In the genomic region with DNA sequence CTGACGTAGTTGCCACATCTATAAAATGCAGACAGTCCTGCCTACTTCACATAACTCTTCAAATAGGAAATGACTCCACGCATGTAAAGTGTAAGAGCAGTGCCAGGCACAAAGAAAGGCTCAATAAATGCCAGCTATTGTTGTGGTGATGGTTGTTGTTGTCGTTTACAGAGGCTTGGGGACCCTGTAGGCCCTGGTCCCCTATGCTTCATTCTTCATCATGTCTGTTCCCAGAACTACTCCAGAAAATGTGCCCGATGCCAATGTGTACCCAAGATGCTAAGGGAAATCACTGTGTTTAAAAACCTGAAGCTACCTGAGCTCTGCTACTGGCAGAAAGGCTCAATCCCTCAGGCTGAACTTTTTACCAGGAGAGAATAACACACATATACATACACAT, we compare ENCODE assay signal across 37 cellular contexts.
"Had no signal": no experiment of that assay in that cellular context is flagged by ENCODE, and none has a peak within 500 bp of the region (broad histone marks: within the 10 kb centered on the region; RNA-seq: fewer than 3 reads in every experiment).

No MANE protein-coding gene starts in this region.

- ATAC-seq: activated CD4-positive, CD25-positive, alpha-beta regulatory T cell treated with anti-CD3 and anti-CD28 coated beads, Interleukin-2, amount 50 U/mL, for 24 hours; activated CD8-positive, alpha-beta T cell treated with anti-CD3 and anti-CD28 coated beads for 36 hours; activated naive CD4-positive, alpha-beta T cell treated with anti-CD3 and anti-CD28 coated beads, Interleukin-2, amount 50 U/mL, for 72 hours; activated T-cell treated with anti-CD3 and anti-CD28 coated beads, Interleukin-2, amount 50 U/mL, for 4 hours; activated T-cell treated with anti-CD3 and anti-CD28 coated beads, Interleukin-2, amount 50 U/mL, for 72 hours; activated T-helper 17 cell treated with anti-CD3 and anti-CD28 coated beads, Interleukin-2, amount 50 U/mL, for 72 hours; body of pancreas had no signal

- H3K9me3 Mint-ChIP-seq: activated CD4-positive, alpha-beta memory T cell treated with anti-CD3 and anti-CD28 coated beads for 36 hours; activated CD4-positive, alpha-beta T cell treated with anti-CD3 and anti-CD28 coated beads, Interleukin-2, amount 10 ng/mL, durations not matched to agents 24 days and 14 days; activated CD8-positive, alpha-beta T cell treated with anti-CD3 and anti-CD28 coated beads for 36 hours; activated naive CD4-positive, alpha-beta T cell treated with anti-CD3 and anti-CD28 coated beads for 36 hours; activated naive CD4-positive, alpha-beta T cell treated with anti-CD3 and anti-CD28 coated beads, Interleukin-2, amount 50 U/mL, for 72 hours; activated naive CD8-positive, alpha-beta T cell treated with anti-CD3 and anti-CD28 coated beads for 36 hours; activated T-cell treated with anti-CD3 and anti-CD28 coated beads, Interleukin-2, amount 50 U/mL, for 4 hours; activated T-cell treated with anti-CD3 and anti-CD28 coated beads, Interleukin-2, amount 50 U/mL, for 72 hours; activated T-helper 1 cell treated with anti-CD3 and anti-CD28 coated beads, Interleukin-12 subunit alpha, Interleukin-12 subunit beta, Interleukin-2, Interleukin-4 antibody, amounts not matched to agents 30 ng/mL and 10 ng/mL and 1 ng/mL, durations not matched to agents 14 hours and 24 hours and 36 hours; activated T-helper 17 cell treated with anti-CD3 and anti-CD28 coated beads, Interleukin-2, amount 50 U/mL, for 72 hours; T-helper 1 cell treated with Interleukin-12 subunit alpha and Interleukin-12 subunit beta and Interleukin-4 antibody, amounts not matched to agents 30 μg/mL and 1 μg/mL, for 36 hours; T-helper 2 cell treated with Interferon-gamma antibody and Interleukin-4, amounts not matched to agents 5 μg/mL and 100 μg/mL, for 36 hours had no signal

- H3K4me1 ChIP-seq: body of pancreas had no signal

- H3K36me3 ChIP-seq: adrenal gland, brain microvascular endothelial cell, breast epithelium had no signal

- H3K27ac ChIP-seq: adrenal gland, body of pancreas, brain microvascular endothelial cell, VCaP had no signal

- DNase-seq: activated CD4-positive, alpha-beta memory T cell treated with anti-CD3 and anti-CD28 coated beads for 36 hours; activated CD4-positive, alpha-beta T cell treated with anti-CD3 and anti-CD28 coated beads for 1 hour; activated CD4-positive, alpha-beta T cell treated with anti-CD3 and anti-CD28 coated beads for 4 hours; activated CD4-positive, alpha-beta T cell treated with anti-CD3 and anti-CD28 coated beads, Interleukin-2, amount 10 ng/mL, durations not matched to agents 24 days and 14 days; activated CD4-positive, alpha-beta T cell treated with anti-CD3 and anti-CD28 coated beads, Interleukin-2, amount 50 U/mL, for 1 hour; activated CD4-positive, alpha-beta T cell treated with anti-CD3 and anti-CD28 coated beads, Interleukin-2, amount 50 U/mL, for 4 hours; activated CD4-positive, CD25-positive, alpha-beta regulatory T cell; activated CD8-positive, alpha-beta memory T cell treated with anti-CD3 and anti-CD28 coated beads, Interleukin-2, amount 50 U/mL, for 4 hours; activated CD8-positive, alpha-beta T cell treated with anti-CD3 and anti-CD28 coated beads for 36 hours; activated effector memory CD4-positive, alpha-beta T cell treated with anti-CD3 and anti-CD28 coated beads, Interleukin-2, amount 50 U/mL, for 16 hours; activated gamma-delta T cell treated with Interleukin-2 at 50 U/mL for 16 hours; activated naive CD4-positive, alpha-beta T cell; activated naive CD4-positive, alpha-beta T cell treated with anti-CD3 and anti-CD28 coated beads for 36 hours; activated naive CD4-positive, alpha-beta T cell treated with anti-CD3 and anti-CD28 coated beads, Interleukin-2, amount 50 U/mL, for 16 hours; activated naive CD8-positive, alpha-beta T cell treated with anti-CD3 and anti-CD28 coated beads for 36 hours; activated T-cell treated with anti-CD3 and anti-CD28 coated beads for 4 hours; activated T-cell treated with anti-CD3 and anti-CD28 coated beads, Interleukin-2, amount 50 U/mL, for 1 hour; activated T-cell treated with anti-CD3 and anti-CD28 coated beads, Interleukin-2, amount 50 U/mL, for 4 hours; activated T-cell treated with anti-CD3 and anti-CD28 coated beads, Interleukin-2, amount 50 U/mL, for 72 hours; adrenal gland; amniotic stem cell; aorta; body of pancreas; brain microvascular endothelial cell; central memory CD4-positive, alpha-beta T cell; SW 1271; T-helper 1 cell; T-helper 2 cell; T-helper 9 cell had no signal

- H3K27me3 Mint-ChIP-seq: activated CD4-positive, alpha-beta T cell treated with anti-CD3 and anti-CD28 coated beads, Interleukin-2, amount 10 ng/mL, durations not matched to agents 24 days and 14 days had no signal

- H3K27ac Mint-ChIP-seq: activated CD4-positive, alpha-beta memory T cell treated with anti-CD3 and anti-CD28 coated beads for 36 hours; activated CD4-positive, alpha-beta T cell treated with anti-CD3 and anti-CD28 coated beads, Interleukin-2, amount 10 ng/mL, durations not matched to agents 24 days and 14 days; activated CD8-positive, alpha-beta T cell treated with anti-CD3 and anti-CD28 coated beads for 36 hours; activated naive CD4-positive, alpha-beta T cell treated with anti-CD3 and anti-CD28 coated beads for 36 hours; activated naive CD4-positive, alpha-beta T cell treated with anti-CD3 and anti-CD28 coated beads, Interleukin-2, amount 50 U/mL, for 72 hours; activated naive CD8-positive, alpha-beta T cell treated with anti-CD3 and anti-CD28 coated beads for 36 hours; activated T-cell treated with anti-CD3 and anti-CD28 coated beads, Interleukin-2, amount 50 U/mL, for 72 hours; activated T-helper 1 cell treated with anti-CD3 and anti-CD28 coated beads, Interleukin-12 subunit alpha, Interleukin-12 subunit beta, Interleukin-2, Interleukin-4 antibody, amounts not matched to agents 30 ng/mL and 10 ng/mL and 1 ng/mL, durations not matched to agents 14 hours and 24 hours and 36 hours; activated T-helper 17 cell treated with anti-CD3 and anti-CD28 coated beads, Interleukin-2, amount 50 U/mL, for 72 hours; T-helper 1 cell treated with Interleukin-12 subunit alpha and Interleukin-12 subunit beta and Interleukin-4 antibody, amounts not matched to agents 30 μg/mL and 1 μg/mL, for 36 hours; T-helper 2 cell treated with Interferon-gamma antibody and Interleukin-4, amounts not matched to agents 5 μg/mL and 100 μg/mL, for 36 hours had no signal

- H3K36me3 Mint-ChIP-seq: activated CD4-positive, alpha-beta memory T cell treated with anti-CD3 and anti-CD28 coated beads for 36 hours; activated naive CD4-positive, alpha-beta T cell treated with anti-CD3 and anti-CD28 coated beads, Interleukin-2, amount 50 U/mL, for 72 hours; activated naive CD8-positive, alpha-beta T cell treated with anti-CD3 and anti-CD28 coated beads for 36 hours had no signal

- H3K4me3 Mint-ChIP-seq: activated CD4-positive, alpha-beta memory T cell treated with anti-CD3 and anti-CD28 coated beads for 36 hours; activated CD4-positive, alpha-beta T cell treated with anti-CD3 and anti-CD28 coated beads, Interleukin-2, amount 10 ng/mL, durations not matched to agents 24 days and 14 days; activated CD8-positive, alpha-beta T cell treated with anti-CD3 and anti-CD28 coated beads for 36 hours; activated naive CD4-positive, alpha-beta T cell treated with anti-CD3 and anti-CD28 coated beads for 36 hours; activated naive CD8-positive, alpha-beta T cell treated with anti-CD3 and anti-CD28 coated beads for 36 hours; activated T-cell treated with anti-CD3 and anti-CD28 coated beads, Interleukin-2, amount 50 U/mL, for 4 hours; activated T-cell treated with anti-CD3 and anti-CD28 coated beads, Interleukin-2, amount 50 U/mL, for 72 hours; activated T-helper 1 cell treated with anti-CD3 and anti-CD28 coated beads, Interleukin-12 subunit alpha, Interleukin-12 subunit beta, Interleukin-2, Interleukin-4 antibody, amounts not matched to agents 30 ng/mL and 10 ng/mL and 1 ng/mL, durations not matched to agents 14 hours and 24 hours and 36 hours; activated T-helper 17 cell treated with anti-CD3 and anti-CD28 coated beads, Interleukin-2, amount 50 U/mL, for 72 hours; T-helper 1 cell treated with Interleukin-12 subunit alpha and Interleukin-12 subunit beta and Interleukin-4 antibody, amounts not matched to agents 30 μg/mL and 1 μg/mL, for 36 hours; T-helper 2 cell treated with Interferon-gamma antibody and Interleukin-4, amounts not matched to agents 5 μg/mL and 100 μg/mL, for 36 hours had no signal

- H3K4me3 ChIP-seq: adrenal gland, body of pancreas, breast epithelium had no signal

- H3K27me3 ChIP-seq: adrenal gland, body of pancreas, breast epithelium had no signal

- H3K4me1 Mint-ChIP-seq: activated CD4-positive, alpha-beta T cell treated with anti-CD3 and anti-CD28 coated beads, Interleukin-2, amount 10 ng/mL, durations not matched to agents 24 days and 14 days; activated naive CD8-positive, alpha-beta T cell treated with anti-CD3 and anti-CD28 coated beads for 36 hours; activated T-helper 17 cell treated with anti-CD3 and anti-CD28 coated beads, Interleukin-2, amount 50 U/mL, for 72 hours had no signal

- H3K9me3 ChIP-seq: adrenal gland, body of pancreas, breast epithelium had no signal
